Comparison of ENCODE assay signal across 2 cellular contexts in genomic region chr16:28975158-28975603, GRCh38.
TF ChIP-seq lines count a peak whose summit lies in the region.

No MANE protein-coding gene starts in this region.

TF ChIP-seq in HepG2, 621 proteins besides CTCF, POLR2A, EP300 and RAD21 (continues in another document):
- 0 out of 2 replicates have a peak, but pooled peaks have one; percentile 5 for TF ChIP-seq ZNF441 (CRISPR knock-in tag; IDR thresholded peaks at IDR 0.05; ENCODE audit: borderline replicate concordance)
- 0 out of 2 replicates have a peak, but pooled peaks have one; percentile 14 for TF ChIP-seq CREB3 (CRISPR knock-in tag; IDR thresholded peaks at IDR 0.05)
- TF ChIP-seq NFAT5 (CRISPR knock-in tag; IDR thresholded peaks at IDR 0.05), result peak; percentile 41; the same call in 1 of the 2 replicates
- TF ChIP-seq AGO2 (optimal IDR thresholded peaks at IDR 0.05; ENCODE audit: low read depth, low read length), result peak; percentile 68
- TF ChIP-seq NAIF1 (CRISPR knock-in tag; IDR thresholded peaks at IDR 0.05; ENCODE audit: borderline replicate concordance), result peak; percentile 52; the same call in 1 of the 2 replicates
- peak; percentile 47; the same call in 1 of the 2 replicates for TF ChIP-seq ZNF343 (CRISPR knock-in tag; IDR thresholded peaks at IDR 0.05)
- TF ChIP-seq ZNF510 (CRISPR knock-in tag; IDR thresholded peaks at IDR 0.05; ENCODE audit: low read depth), result 0 out of 2 replicates have a peak, but pooled peaks have one; percentile 4
- peak; percentile 6; the same call in 1 of the 2 replicates for TF ChIP-seq SMAD1 (CRISPR knock-in tag; IDR thresholded peaks at IDR 0.05; ENCODE audit: borderline replicate concordance, low read depth)
- TF ChIP-seq BCLAF1 (IDR thresholded peaks at IDR 0.05), result no peak
- TF ChIP-seq TMF1 (CRISPR knock-in tag; IDR thresholded peaks at IDR 0.05; ENCODE audit: low read depth), result peak; percentile 42; the same call in 1 of the 2 replicates
- peak; percentile 60; the same call in 1 of the 2 replicates for TF ChIP-seq KDM5A (IDR thresholded peaks at IDR 0.05; ENCODE audit: borderline replicate concordance, low read length)
- 0 out of 2 replicates have a peak, but pooled peaks have one; percentile 39 for TF ChIP-seq ZNF770 (CRISPR knock-in tag; IDR thresholded peaks at IDR 0.05)
- peak; percentile 29; the same call in 1 of the 2 replicates for TF ChIP-seq ZSCAN30 (CRISPR knock-in tag; IDR thresholded peaks at IDR 0.05)
- no peak for TF ChIP-seq KAT7 (CRISPR knock-in tag; IDR thresholded peaks at IDR 0.05; ENCODE audit: borderline replicate concordance)
- TF ChIP-seq FLYWCH1 (CRISPR knock-in tag; IDR thresholded peaks at IDR 0.05), result peak; percentile 0; the same call in 1 of the 2 replicates

TF ChIP-seq in HEK293T, 16 proteins besides CTCF, POLR2A, EP300 and RAD21:
- no peak for TF ChIP-seq ELF4 (IDR thresholded peaks at IDR 0.05)
- no peak for TF ChIP-seq ARNT (IDR thresholded peaks at IDR 0.05)
- TF ChIP-seq SUZ12 (IDR thresholded peaks at IDR 0.05), result no peak
- no peak for TF ChIP-seq CTBP1 (IDR thresholded peaks at IDR 0.05; ENCODE audit: borderline replicate concordance)
